ENCODE assay signal across 26 cellular contexts in genomic region chr20:46991850-46992639, GRCh38.
DNase-seq lines count a peak whose midpoint lies in the region; ATAC-seq and TF ChIP-seq lines count a peak whose summit lies in the region.
"Had no signal": no experiment of that assay in that cellular context is flagged by ENCODE, and none has a peak within 500 bp of the region (broad histone marks: within the 10 kb centered on the region; RNA-seq: fewer than 3 reads in every experiment).

No MANE protein-coding gene starts in this region.

- H3K27ac ChIP-seq in HUES48 (ENCODE audit: low read depth, low read length), result peak overlapping the region; percentile 46
- H3K27ac ChIP-seq in body of pancreas, result peak overlapping the region; percentile 20 to 85 (median 79)
- H3K27ac ChIP-seq: BLaER1, gastrocnemius medialis, parathyroid adenoma, right atrium auricular region had no signal

- no peak overlapping the region for H3K4me3 Mint-ChIP-seq in activated naive CD4-positive, alpha-beta T cell treated with anti-CD3 and anti-CD28 coated beads, Interleukin-2, amount 10 ng/mL, durations not matched to agents 7 days and 5 days
- no peak overlapping the region for H3K4me3 Mint-ChIP-seq in stimulated activated effector memory CD8-positive, alpha-beta T cell treated with anti-CD3 and anti-CD28 coated beads, Interleukin-12 subunit alpha, Interleukin-12 subunit beta, amount 100 ng/mL, for 72 hours
- H3K4me3 Mint-ChIP-seq in glutamatergic neuron (ENCODE audit: unreplicated experiment), result no peak overlapping the region
- H3K4me3 Mint-ChIP-seq: HFFc6, nephron progenitor cell had no signal

- DNase-seq in activated naive CD4-positive, alpha-beta T cell treated with anti-CD3 and anti-CD28 coated beads, Interleukin-2, amount 10 ng/mL, durations not matched to agents 7 days and 5 days, result no peak
- no peak for DNase-seq in activated naive CD4-positive, alpha-beta T cell treated with anti-CD3 and anti-CD28 coated beads, Interleukin-2, amount 50 U/mL, for 16 hours
- no peak for DNase-seq in body of pancreas
- DNase-seq in stimulated activated effector memory CD8-positive, alpha-beta T cell treated with anti-CD3 and anti-CD28 coated beads, Interleukin-12 subunit alpha, Interleukin-12 subunit beta, amount 100 ng/mL, for 72 hours (ENCODE audit: low spot score in 2 of 2), result no peak
- DNase-seq in SW480 (ENCODE audit: low spot score), result no peak
- DNase-seq in glutamatergic neuron, result no peak
- no peak for DNase-seq in SIG-M5 (lab: John Stamatoyannopoulos, UW)
- DNase-seq: activated T-cell treated with anti-CD3 and anti-CD28 coated beads, Interleukin-2, amount 50 U/mL, for 48 hours; central memory CD4-positive, alpha-beta T cell; COR-L47; gastrocnemius medialis; HFFc6; hippocampal formation; Karpas-422; MV-4-11; nephron progenitor cell; SHP77; stimulated activated CD4-positive, alpha-beta T cell treated with anti-CD3 and anti-CD28 coated beads, Interleukin-12 subunit alpha, Interleukin-12 subunit beta, amount 100 ng/mL, for 4 hours; stimulated activated CD4-positive, alpha-beta T cell treated with anti-CD3 and anti-CD28 coated beads, Interleukin-4, amount 100 ng/mL, for 1 hour had no signal

- peak overlapping the region; percentile 97 for H3K27ac Mint-ChIP-seq in activated naive CD4-positive, alpha-beta T cell treated with anti-CD3 and anti-CD28 coated beads, Interleukin-2, amount 10 ng/mL, durations not matched to agents 7 days and 5 days
- H3K27ac Mint-ChIP-seq in stimulated activated effector memory CD8-positive, alpha-beta T cell treated with anti-CD3 and anti-CD28 coated beads, Interleukin-12 subunit alpha, Interleukin-12 subunit beta, amount 100 ng/mL, for 72 hours, result peak overlapping the region; percentile 18
- H3K27ac Mint-ChIP-seq in glutamatergic neuron (ENCODE audit: unreplicated experiment), result no peak overlapping the region
- H3K27ac Mint-ChIP-seq: HFFc6, nephron progenitor cell had no signal

- no peak for TF ChIP-seq POLR2A in body of pancreas (IDR thresholded peaks at IDR 0.05)

- CTCF ChIA-PET in activated naive CD4-positive, alpha-beta T cell treated with anti-CD3 and anti-CD28 coated beads, Interleukin-2, amount 10 ng/mL, durations not matched to agents 7 days and 5 days (lab: Charles Lee), result no interaction called here

- H3K4me3 ChIP-seq in HUES48 (ENCODE audit: low read depth, low read length) (no peak overlapping the region), body of pancreas (no peak overlapping the region)
- H3K4me3 ChIP-seq: BLaER1, gastrocnemius medialis, GM12878, right atrium auricular region had no signal

- peaks cover 3% of the 10 kb centered on the region for H3K36me3 Mint-ChIP-seq in activated naive CD4-positive, alpha-beta T cell treated with anti-CD3 and anti-CD28 coated beads, Interleukin-2, amount 10 ng/mL, durations not matched to agents 7 days and 5 days
- no peaks in the 10 kb centered on the region for H3K36me3 Mint-ChIP-seq in stimulated activated effector memory CD8-positive, alpha-beta T cell treated with anti-CD3 and anti-CD28 coated beads, Interleukin-12 subunit alpha, Interleukin-12 subunit beta, amount 100 ng/mL, for 72 hours
- H3K36me3 Mint-ChIP-seq in glutamatergic neuron (ENCODE audit: unreplicated experiment), result peaks cover 21% of the 10 kb centered on the region

- TF ChIP-seq CTCF in body of pancreas (IDR thresholded peaks at IDR 0.05) (no peak), glutamatergic neuron (IDR thresholded peaks at IDR 0.05; ENCODE audit: partially characterized antibody, unreplicated experiment) (no peak)

- peaks cover 74% of the 10 kb centered on the region for H3K4me1 Mint-ChIP-seq in activated naive CD4-positive, alpha-beta T cell treated with anti-CD3 and anti-CD28 coated beads, Interleukin-2, amount 10 ng/mL, durations not matched to agents 7 days and 5 days
- H3K4me1 Mint-ChIP-seq in stimulated activated effector memory CD8-positive, alpha-beta T cell treated with anti-CD3 and anti-CD28 coated beads, Interleukin-12 subunit alpha, Interleukin-12 subunit beta, amount 100 ng/mL, for 72 hours, result peaks cover 29% of the 10 kb centered on the region
- peaks cover 21% of the 10 kb centered on the region for H3K4me1 Mint-ChIP-seq in glutamatergic neuron (ENCODE audit: low read depth, unreplicated experiment)

- H3K36me3 ChIP-seq in HUES48 (ENCODE audit: control insufficient read depth, insufficient read depth, low read length) (no peaks in the 10 kb centered on the region), body of pancreas (replicated peaks in 1 of 2; ENCODE audit: insufficient read depth in 1 of 2, low read depth in 2 of 2) (no peaks in the 10 kb centered on the region)
- H3K36me3 ChIP-seq: BLaER1, gastrocnemius medialis, right atrium auricular region had no signal

- H3K27me3 Mint-ChIP-seq in activated naive CD4-positive, alpha-beta T cell treated with anti-CD3 and anti-CD28 coated beads, Interleukin-2, amount 10 ng/mL, durations not matched to agents 7 days and 5 days, result peaks cover 16% of the 10 kb centered on the region
- H3K27me3 Mint-ChIP-seq in glutamatergic neuron (ENCODE audit: unreplicated experiment), result peaks cover 5% of the 10 kb centered on the region

- H3K9ac ChIP-seq in HUES48 (ENCODE audit: low read depth, low read length), result no peak overlapping the region
- H3K9ac ChIP-seq: BLaER1, parathyroid adenoma had no signal

- ATAC-seq in body of pancreas, result no peak
- ATAC-seq in stimulated activated effector memory CD8-positive, alpha-beta T cell treated with anti-CD3 and anti-CD28 coated beads, Interleukin-12 subunit alpha, Interleukin-12 subunit beta, amount 100 ng/mL, for 72 hours, result no peak
- ATAC-seq: activated CD4-positive, CD25-positive, alpha-beta regulatory T cell treated with anti-CD3 and anti-CD28 coated beads, Interleukin-2, amount 50 U/mL, for 24 hours; gastrocnemius medialis; Panc1 had no signal

- no peaks in the 10 kb centered on the region for H3K9me3 ChIP-seq in HUES48 (ENCODE audit: control insufficient read depth, insufficient read depth, low read length)
- H3K9me3 ChIP-seq in body of pancreas, result no peaks in the 10 kb centered on the region
- H3K9me3 ChIP-seq: BLaER1, gastrocnemius medialis, right atrium auricular region had no signal

- H3K4me1 ChIP-seq in HUES48 (ENCODE audit: control insufficient read depth, insufficient read depth, low read length), result peaks cover 48% of the 10 kb centered on the region
- H3K4me1 ChIP-seq in body of pancreas, result peaks cover 30% of the 10 kb centered on the region
- H3K4me1 ChIP-seq: gastrocnemius medialis, right atrium auricular region had no signal

- H3K27me3 ChIP-seq in HUES48 (ENCODE audit: control insufficient read depth, insufficient read depth, low read length) (no peaks in the 10 kb centered on the region), body of pancreas (no peaks in the 10 kb centered on the region)
- H3K27me3 ChIP-seq: BLaER1, gastrocnemius medialis, right atrium auricular region had no signal

- H3K9me3 Mint-ChIP-seq in activated naive CD4-positive, alpha-beta T cell treated with anti-CD3 and anti-CD28 coated beads, Interleukin-2, amount 10 ng/mL, durations not matched to agents 7 days and 5 days, result no peaks in the 10 kb centered on the region
- H3K9me3 Mint-ChIP-seq in stimulated activated effector memory CD8-positive, alpha-beta T cell treated with anti-CD3 and anti-CD28 coated beads, Interleukin-12 subunit alpha, Interleukin-12 subunit beta, amount 100 ng/mL, for 72 hours, result no peaks in the 10 kb centered on the region
- peaks cover 11% of the 10 kb centered on the region for H3K9me3 Mint-ChIP-seq in glutamatergic neuron (ENCODE audit: unreplicated experiment)
- H3K9me3 Mint-ChIP-seq: HFFc6, nephron progenitor cell had no signal

- intact Hi-C loops in body of pancreas (cut with DNase I), result no loop called here

- WGBS in body of pancreas, 2 donors, result 71 to 76% methylated on average over 12 of the region's 12 CpGs
